Comparison of ENCODE assay signal across 19 cellular contexts in the genomic region with DNA sequence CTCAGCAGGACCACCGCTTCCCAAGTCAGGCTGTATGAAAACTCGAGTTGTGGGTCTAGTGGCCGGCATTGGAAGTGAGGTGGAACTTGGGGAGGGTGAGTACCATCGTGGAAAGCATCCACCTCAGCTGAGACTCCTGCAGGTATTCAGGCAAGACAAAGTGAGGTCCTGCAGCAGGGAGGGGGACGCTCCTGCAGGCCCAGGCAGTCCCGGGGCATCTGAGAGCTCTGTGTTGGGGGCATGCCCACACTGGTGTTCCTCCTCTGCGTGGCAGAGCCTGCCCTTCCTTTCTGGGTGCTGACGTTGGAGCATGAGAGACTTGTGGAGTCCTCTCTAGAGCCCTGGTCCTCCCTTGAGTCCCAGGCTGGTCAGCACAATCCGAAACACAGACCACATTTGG.
"Had no signal": no experiment of that assay in that cellular context is flagged by ENCODE, and none has a peak within 500 bp of the region (broad histone marks: within the 10 kb centered on the region; RNA-seq: fewer than 3 reads in every experiment).

No MANE protein-coding gene starts in this region.

- H3K9me3 Mint-ChIP-seq: activated CD4-positive, alpha-beta T cell treated with anti-CD3 and anti-CD28 coated beads, Interleukin-2, amount 10 ng/mL, durations not matched to agents 24 days and 14 days; central memory CD8-positive, alpha-beta T cell; T-helper 1 cell treated with Interleukin-12 subunit alpha and Interleukin-12 subunit beta and Interleukin-4 antibody, amounts not matched to agents 30 μg/mL and 1 μg/mL, for 36 hours; WTC11 had no signal

- H3K4me3 Mint-ChIP-seq: activated CD4-positive, alpha-beta T cell treated with anti-CD3 and anti-CD28 coated beads, Interleukin-2, amount 10 ng/mL, durations not matched to agents 24 days and 14 days; activated naive CD8-positive, alpha-beta T cell; central memory CD8-positive, alpha-beta T cell; T-helper 1 cell treated with Interleukin-12 subunit alpha and Interleukin-12 subunit beta and Interleukin-4 antibody, amounts not matched to agents 30 μg/mL and 1 μg/mL, for 36 hours; WTC11 had no signal

- H3K27ac Mint-ChIP-seq: activated CD4-positive, alpha-beta T cell treated with anti-CD3 and anti-CD28 coated beads, Interleukin-2, amount 10 ng/mL, durations not matched to agents 24 days and 14 days; activated naive CD8-positive, alpha-beta T cell; T-helper 1 cell treated with Interleukin-12 subunit alpha and Interleukin-12 subunit beta and Interleukin-4 antibody, amounts not matched to agents 30 μg/mL and 1 μg/mL, for 36 hours; WTC11 had no signal

- DNase-seq: activated CD4-positive, alpha-beta T cell treated with anti-CD3 and anti-CD28 coated beads for 1 hour; activated CD4-positive, alpha-beta T cell treated with anti-CD3 and anti-CD28 coated beads, Interleukin-2, amount 10 ng/mL, durations not matched to agents 24 days and 14 days; activated CD4-positive, alpha-beta T cell treated with anti-CD3 and anti-CD28 coated beads, Interleukin-2, amount 50 U/mL, for 48 hours; activated naive CD4-positive, alpha-beta T cell treated with Interleukin-2 at 50 U/mL for 16 hours; amygdala; brain microvascular endothelial cell; Karpas-422; MM.1S; NCI-H1105; NCI-H1436 treated with DMSO at 0.1 percent for 48 hours; NCI-H187 treated with DMSO at 0.1 percent for 48 hours; NCI-H2081 treated with DMSO at 0.1 percent for 48 hours; NCI-H446; SHP77 treated with DMSO at 0.1 percent for 48 hours had no signal

- H3K4me1 Mint-ChIP-seq: activated CD4-positive, alpha-beta T cell treated with anti-CD3 and anti-CD28 coated beads, Interleukin-2, amount 10 ng/mL, durations not matched to agents 24 days and 14 days; central memory CD8-positive, alpha-beta T cell had no signal

- ATAC-seq: K562 had no signal

- H3K36me3 Mint-ChIP-seq: activated naive CD8-positive, alpha-beta T cell had no signal

- H3K27ac ChIP-seq: brain microvascular endothelial cell had no signal
